1 cellular context compared by ENCODE assay signal in genomic region chr12:47033081-47033480, GRCh38.
TF ChIP-seq lines count a peak whose summit lies in the region.

No MANE protein-coding gene starts in this region.

TF ChIP-seq in A549, 52 proteins besides CTCF, POLR2A, EP300 and RAD21 (continued from another document):
- TF ChIP-seq BCL3 (IDR thresholded peaks at IDR 0.05) (no peak), POLR2AphosphoS2 (conservative IDR thresholded peaks at IDR 0.05; ENCODE audit: low read length) (no peak), SREBF2 (IDR thresholded peaks at IDR 0.05) (no peak), MYC (IDR thresholded peaks at IDR 0.05; ENCODE audit: borderline replicate concordance, low read length) (no peak), SMC3 (IDR thresholded peaks at IDR 0.05) (no peak), FOXS1 (CRISPR knock-in tag; IDR thresholded peaks at IDR 0.05) (no peak), NFE2L2 (conservative IDR thresholded peaks at IDR 0.05; ENCODE audit: low read length) (no peak), TFCP2L1 (CRISPR knock-in tag; IDR thresholded peaks at IDR 0.05) (no peak), HES2 (IDR thresholded peaks at IDR 0.05) (no peak), HOXB5 (CRISPR knock-in tag; IDR thresholded peaks at IDR 0.05) (no peak), HOXB13 (CRISPR knock-in tag; IDR thresholded peaks at IDR 0.05; ENCODE audit: low read depth) (peak; percentile 73; the same call in 1 of the 2 replicates), BHLHE40 (IDR thresholded peaks at IDR 0.05; ENCODE audit: low read depth, low read length) (no peak), HEYL (CRISPR knock-in tag; IDR thresholded peaks at IDR 0.05) (no peak), EHMT2 (IDR thresholded peaks at IDR 0.05; ENCODE audit: low read depth) (no peak), RNF2 (IDR thresholded peaks at IDR 0.05; ENCODE audit: borderline replicate concordance, low read depth) (no peak), FOSB (CRISPR knock-in tag; IDR thresholded peaks at IDR 0.05) (peak; percentile 38; the same call in 1 of the 2 replicates), ZSCAN20 (CRISPR knock-in tag; IDR thresholded peaks at IDR 0.05) (no peak), CEBPB (IDR thresholded peaks at IDR 0.05) (peak; percentile 29 to 82; a peak in 3 of 4 replicates), RARB (CRISPR knock-in tag; IDR thresholded peaks at IDR 0.05) (no peak), ESRRA (IDR thresholded peaks at IDR 0.05; ENCODE audit: borderline replicate concordance, low read length) (no peak), MAZ (IDR thresholded peaks at IDR 0.05; ENCODE audit: borderline replicate concordance, low read depth, low read length) (no peak), KDM1A (IDR thresholded peaks at IDR 0.05; ENCODE audit: low read depth) (no peak), E2F6 (IDR thresholded peaks at IDR 0.05; ENCODE audit: borderline replicate concordance, low read depth) (0 out of 2 replicates have a peak, but pooled peaks have one; percentile 41), MAFK (IDR thresholded peaks at IDR 0.05; ENCODE audit: partially characterized antibody) (no peak), HOXA7 (CRISPR knock-in tag; IDR thresholded peaks at IDR 0.05) (no peak), FOSL2 (IDR thresholded peaks at IDR 0.05) (no peak), FOSL2 (CRISPR knock-in tag; IDR thresholded peaks at IDR 0.05) (no peak), RFX5 (IDR thresholded peaks at IDR 0.05) (no peak), CHD2 (IDR thresholded peaks at IDR 0.05; ENCODE audit: low read length, partially characterized antibody) (no peak), REST (IDR thresholded peaks at IDR 0.05) (no peak), ZC3H11A (IDR thresholded peaks at IDR 0.05) (no peak), RCOR1 (IDR thresholded peaks at IDR 0.05; ENCODE audit: low read depth, low read length) (no peak), JUN (IDR thresholded peaks at IDR 0.05) (no peak), TP53 (CRISPR knock-in tag; IDR thresholded peaks at IDR 0.05) (no peak), CBX2 (IDR thresholded peaks at IDR 0.05; ENCODE audit: borderline replicate concordance, low read depth) (no peak)
- TF ChIP-seq, protein P1, sequence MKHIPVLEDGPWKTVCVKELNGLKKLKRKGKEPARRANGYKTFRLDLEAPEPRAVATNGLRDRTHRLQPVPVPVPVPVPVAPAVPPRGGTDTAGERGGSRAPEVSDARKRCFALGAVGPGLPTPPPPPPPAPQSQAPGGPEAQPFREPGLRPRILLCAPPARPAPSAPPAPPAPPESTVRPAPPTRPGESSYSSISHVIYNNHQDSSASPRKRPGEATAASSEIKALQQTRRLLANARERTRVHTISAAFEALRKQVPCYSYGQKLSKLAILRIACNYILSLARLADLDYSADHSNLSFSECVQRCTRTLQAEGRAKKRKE (CRISPR knock-in tag; IDR thresholded peaks at IDR 0.05; ENCODE audit: low read depth): no peak
- TF ChIP-seq, protein P2, sequence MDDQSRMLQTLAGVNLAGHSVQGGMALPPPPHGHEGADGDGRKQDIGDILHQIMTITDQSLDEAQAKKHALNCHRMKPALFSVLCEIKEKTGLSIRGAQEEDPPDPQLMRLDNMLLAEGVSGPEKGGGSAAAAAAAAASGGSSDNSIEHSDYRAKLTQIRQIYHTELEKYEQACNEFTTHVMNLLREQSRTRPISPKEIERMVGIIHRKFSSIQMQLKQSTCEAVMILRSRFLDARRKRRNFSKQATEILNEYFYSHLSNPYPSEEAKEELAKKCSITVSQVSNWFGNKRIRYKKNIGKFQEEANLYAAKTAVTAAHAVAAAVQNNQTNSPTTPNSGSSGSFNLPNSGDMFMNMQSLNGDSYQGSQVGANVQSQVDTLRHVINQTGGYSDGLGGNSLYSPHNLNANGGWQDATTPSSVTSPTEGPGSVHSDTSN (IDR thresholded peaks at IDR 0.05): no peak
